8 cellular contexts compared by ENCODE assay signal in genomic region chr6:14799928-14800327, GRCh38.
DNase-seq lines count a peak whose midpoint lies in the region; ATAC-seq and TF ChIP-seq lines count a peak whose summit lies in the region.

No MANE protein-coding gene starts in this region.

- H3K27me3 ChIP-seq in lung (ENCODE audit: control insufficient read depth, insufficient read depth): no peaks in the 10 kb centered on the region

- DNase-seq in Ammon's horn (ENCODE audit: low spot score): peak; percentile 86
- DNase-seq in KBM-7: peak; percentile 54
- DNase-seq in SK-N-MC (ENCODE audit: low read depth, low spot score): peak; percentile 79
- DNase-seq in dermis microvascular lymphatic vessel endothelial cell (ENCODE audit: low read depth in 2 of 2): peak; percentile 58 to 68
- DNase-seq in lung (ENCODE audit: low spot score): peak; percentile 56

- H3K4me1 ChIP-seq in lung (ENCODE audit: control insufficient read depth in 2 of 2, insufficient read depth in 2 of 2, low read length in 2 of 2): peaks cover 3 to 4% of the 10 kb centered on the region in 2 donors

- peak; percentile 70 for ATAC-seq in GM18867 (IDR thresholded peaks at IDR 0.05; ENCODE audit: unreplicated experiment)
- peak; percentile 78 for ATAC-seq in lung (ENCODE audit: insufficient read depth, low FRiP score)
- no peak for ATAC-seq in HG03460 (IDR thresholded peaks at IDR 0.05; ENCODE audit: unreplicated experiment)
- ATAC-seq in HG03097 (IDR thresholded peaks at IDR 0.05; ENCODE audit: low FRiP score, unreplicated experiment): no peak

- in situ Hi-C loops in KBM-7 (cut with MboI; ENCODE audit: low pct_unique_long_range_greater_than_20kb, low sequenced_read_pairs): no loop called here

- no peak overlapping the region for H3K9ac ChIP-seq in SK-N-MC (ENCODE audit: insufficient read length)

- H3K9me3 ChIP-seq in SK-N-MC (ENCODE audit: low read depth, low read length): no peaks in the 10 kb centered on the region
- no peaks in the 10 kb centered on the region for H3K9me3 ChIP-seq in lung (ENCODE audit: control insufficient read depth in 2 of 2, insufficient read depth in 1 of 2, low read length in 1 of 2)

- TF ChIP-seq CTCF in lung (IDR thresholded peaks at IDR 0.05; ENCODE audit: control extremely low read depth, extremely low read depth): no peak

- H3K36me3 ChIP-seq in SK-N-MC (ENCODE audit: insufficient read depth, low read length) (no peaks in the 10 kb centered on the region), lung (ENCODE audit: control insufficient read depth in 2 of 2, insufficient read depth in 2 of 2, low read length in 2 of 2) (no peaks in the 10 kb centered on the region)

- H3K4me3 ChIP-seq in SK-N-MC (no peak overlapping the region), lung (no peak overlapping the region)

- H3K27ac ChIP-seq in SK-N-MC (peak overlapping the region; percentile 100), lung (ENCODE audit: low read depth in 1 of 2, low read length in 1 of 2) (no peak overlapping the region)

Comparison
In these comparisons a context has a peak if more than half of its experiments do, and no peak if none do; other contexts are left out.
1. ATAC-seq: peak in GM18867 (single experiment) and lung (single experiment); none in HG03460 (single experiment) and HG03097 (single experiment).
2. Peak in every context shown above with its lines, with median percentiles within 50 percentile points of each other: DNase-seq.